1 cellular context compared by ENCODE assay signal in the genomic region with DNA sequence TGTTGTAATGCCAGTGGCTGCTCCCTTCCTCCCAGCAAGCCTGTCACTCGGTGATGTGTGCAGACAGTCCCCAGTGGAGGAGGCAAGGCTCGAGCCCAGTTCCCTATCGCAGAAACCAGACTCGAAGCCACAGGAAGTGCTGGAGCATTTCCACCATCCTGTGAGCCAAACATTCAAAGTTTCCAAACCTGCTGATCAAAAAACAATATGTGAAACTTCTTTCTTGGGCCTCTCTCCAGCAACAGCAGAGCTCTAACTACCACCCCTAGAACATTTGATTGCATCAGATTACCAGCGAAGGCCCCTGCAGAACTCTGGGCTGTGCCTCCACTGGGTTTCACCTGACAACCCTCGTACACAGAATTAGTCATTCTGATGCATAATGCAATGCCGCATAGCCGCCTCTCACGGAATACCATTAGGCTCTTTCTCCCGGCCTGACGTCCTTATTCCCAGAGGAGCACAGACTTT.
TF ChIP-seq lines count a peak whose summit lies in the region.

No MANE protein-coding gene starts in this region.

TF ChIP-seq in K562, 482 proteins besides CTCF, POLR2A, EP300 and RAD21 (continued from another document and continues in another):
- TF ChIP-seq ZNF639 (CRISPR knock-in tag; conservative IDR thresholded peaks at IDR 0.05 in 1 of 2, IDR thresholded peaks at IDR 0.05 in 1 of 2), result 0 out of 4 replicates have a peak, but pooled peaks of 1 of the 2 experiments have one; percentile 31
- TF ChIP-seq ZNF431 (CRISPR knock-in tag; IDR thresholded peaks at IDR 0.05), result no peak
- TF ChIP-seq NUFIP1 (IDR thresholded peaks at IDR 0.05; ENCODE audit: partially characterized antibody), result no peak
- TF ChIP-seq RERE (CRISPR knock-in tag; IDR thresholded peaks at IDR 0.05; ENCODE audit: borderline replicate concordance), result no peak
- no peak for TF ChIP-seq AFF4 (CRISPR knock-in tag; IDR thresholded peaks at IDR 0.05)
- peak; percentile 66 for TF ChIP-seq SMARCE1 (IDR thresholded peaks at IDR 0.05)
- TF ChIP-seq MCM3 (IDR thresholded peaks at IDR 0.05), result no peak
- 0 out of 2 replicates have a peak, but pooled peaks have one; percentile 14 for TF ChIP-seq CREM (IDR thresholded peaks at IDR 0.05; ENCODE audit: low read depth)
- no peak for TF ChIP-seq BCOR (IDR thresholded peaks at IDR 0.05)
- TF ChIP-seq RCOR1 (IDR thresholded peaks at IDR 0.05; ENCODE audit: borderline replicate concordance in 1 of 2, low read depth in 2 of 2, low read length in 2 of 2), result peak in 1 of 2 experiments; percentile 40; a peak in 1 of 4 replicates
- TF ChIP-seq BCL6 (CRISPR knock-in tag; IDR thresholded peaks at IDR 0.05), result no peak
- TF ChIP-seq BRCA1 (IDR thresholded peaks at IDR 0.05), result no peak
- no peak for TF ChIP-seq BRCA1 (CRISPR knock-in tag; IDR thresholded peaks at IDR 0.05)
- TF ChIP-seq, protein P1, sequence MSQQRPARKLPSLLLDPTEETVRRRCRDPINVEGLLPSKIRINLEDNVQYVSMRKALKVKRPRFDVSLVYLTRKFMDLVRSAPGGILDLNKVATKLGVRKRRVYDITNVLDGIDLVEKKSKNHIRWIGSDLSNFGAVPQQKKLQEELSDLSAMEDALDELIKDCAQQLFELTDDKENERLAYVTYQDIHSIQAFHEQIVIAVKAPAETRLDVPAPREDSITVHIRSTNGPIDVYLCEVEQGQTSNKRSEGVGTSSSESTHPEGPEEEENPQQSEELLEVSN (IDR thresholded peaks at IDR 0.05; ENCODE audit: borderline replicate concordance in 1 of 2, extremely low read depth in 1 of 2, insufficient read depth in 1 of 2, insufficient read length in 1 of 2, low read depth in 1 of 2, low read length in 1 of 2, poor library complexity in 1 of 2, severe bottlenecking in 1 of 2), result peak in 1 of 2 experiments; percentile 18
- peak; percentile 76 for TF ChIP-seq TEAD4 (IDR thresholded peaks at IDR 0.05; ENCODE audit: low read length)
- TF ChIP-seq TEAD4 (CRISPR knock-in tag; IDR thresholded peaks at IDR 0.05; ENCODE audit: borderline replicate concordance), result no peak
- TF ChIP-seq SOX6 (IDR thresholded peaks at IDR 0.05), result peak; percentile 60
- TF ChIP-seq, protein P2, sequence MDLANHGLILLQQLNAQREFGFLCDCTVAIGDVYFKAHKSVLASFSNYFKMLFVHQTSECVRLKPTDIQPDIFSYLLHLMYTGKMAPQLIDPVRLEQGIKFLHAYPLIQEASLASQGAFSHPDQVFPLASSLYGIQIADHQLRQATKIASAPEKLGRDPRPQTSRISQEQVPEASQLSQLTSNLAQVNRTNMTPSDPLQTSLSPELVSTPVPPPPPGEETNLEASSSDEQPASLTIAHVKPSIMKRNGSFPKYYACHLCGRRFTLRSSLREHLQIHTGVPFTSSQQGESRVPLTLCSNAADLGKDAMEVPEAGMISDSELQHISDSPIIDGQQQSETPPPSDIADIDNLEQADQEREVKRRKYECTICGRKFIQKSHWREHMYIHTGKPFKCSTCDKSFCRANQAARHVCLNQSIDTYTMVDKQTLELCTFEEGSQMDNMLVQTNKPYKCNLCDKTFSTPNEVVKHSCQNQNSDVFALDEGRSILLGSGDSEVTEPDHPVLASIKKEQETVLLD (IDR thresholded peaks at IDR 0.05), result no peak
- TF ChIP-seq, protein P3, sequence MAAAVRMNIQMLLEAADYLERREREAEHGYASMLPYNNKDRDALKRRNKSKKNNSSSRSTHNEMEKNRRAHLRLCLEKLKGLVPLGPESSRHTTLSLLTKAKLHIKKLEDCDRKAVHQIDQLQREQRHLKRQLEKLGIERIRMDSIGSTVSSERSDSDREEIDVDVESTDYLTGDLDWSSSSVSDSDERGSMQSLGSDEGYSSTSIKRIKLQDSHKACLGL (CRISPR knock-in tag; IDR thresholded peaks at IDR 0.05; ENCODE audit: borderline replicate concordance, poor library complexity, severe bottlenecking), result no peak
- no peak for TF ChIP-seq ZBTB7A (IDR thresholded peaks at IDR 0.05; ENCODE audit: borderline replicate concordance, control insufficient read depth, low read depth, low read length)
- no peak for TF ChIP-seq GTF2F1 (IDR thresholded peaks at IDR 0.05; ENCODE audit: low read depth, low read length)
- TF ChIP-seq ZNF146 (CRISPR knock-in tag; IDR thresholded peaks at IDR 0.05; ENCODE audit: unreplicated experiment), result no peak
- TF ChIP-seq TBL1XR1 (IDR thresholded peaks at IDR 0.05; ENCODE audit: low read length in 2 of 2), result no peak
- no peak for TF ChIP-seq SMARCC2 (IDR thresholded peaks at IDR 0.05; ENCODE audit: low read depth)
- TF ChIP-seq ZFP1 (CRISPR knock-in tag; IDR thresholded peaks at IDR 0.05), result no peak
- TF ChIP-seq RBFOX2 (IDR thresholded peaks at IDR 0.05; ENCODE audit: low read depth, low read length), result 0 out of 2 replicates have a peak, but pooled peaks have one; percentile 24
- 0 out of 2 replicates have a peak, but pooled peaks have one; percentile 36 for TF ChIP-seq PML (IDR thresholded peaks at IDR 0.05; ENCODE audit: low read length)
- TF ChIP-seq JUN (IDR thresholded peaks at IDR 0.05; ENCODE audit: borderline replicate concordance, low read depth, low read length), result no peak
- no peak for TF ChIP-seq JUN (CRISPR knock-in tag; IDR thresholded peaks at IDR 0.05; ENCODE audit: borderline replicate concordance)
- no peak for TF ChIP-seq HNRNPH1 (optimal IDR thresholded peaks at IDR 0.05; ENCODE audit: low read depth, low read length)
- 0 out of 2 replicates have a peak, but pooled peaks have one; percentile 65 for TF ChIP-seq SPI1 (IDR thresholded peaks at IDR 0.05; ENCODE audit: borderline replicate concordance, low read depth, low read length)
- peak; percentile 82 for TF ChIP-seq FOSL1 (tag; conservative IDR thresholded peaks at IDR 0.05)
- TF ChIP-seq HOXB6 (CRISPR knock-in tag; IDR thresholded peaks at IDR 0.05; ENCODE audit: borderline replicate concordance), result no peak
- peak; percentile 35 to 64; a peak in 3 of 4 replicates for TF ChIP-seq TRIM24 (IDR thresholded peaks at IDR 0.05)
- no peak for TF ChIP-seq MAFK (IDR thresholded peaks at IDR 0.05; ENCODE audit: low read length)
- TF ChIP-seq TAL1 (IDR thresholded peaks at IDR 0.05), result peak; percentile 63
- TF ChIP-seq OTX1 (CRISPR knock-in tag; IDR thresholded peaks at IDR 0.05), result no peak
- peak; percentile 56 for TF ChIP-seq CEBPB (tag; IDR thresholded peaks at IDR 0.05)
- TF ChIP-seq MCM2 (IDR thresholded peaks at IDR 0.05; ENCODE audit: low read depth), result no peak
- peak; percentile 24; the same call in 1 of the 2 replicates for TF ChIP-seq NFIC (IDR thresholded peaks at IDR 0.05)
- no peak for TF ChIP-seq ZNF224 (CRISPR knock-in tag; IDR thresholded peaks at IDR 0.05)
- no peak for TF ChIP-seq ID3 (CRISPR knock-in tag; IDR thresholded peaks at IDR 0.05)
- no peak for TF ChIP-seq ID3 (tag; IDR thresholded peaks at IDR 0.05)
- no peak for TF ChIP-seq NR2F6 (CRISPR knock-in tag; IDR thresholded peaks at IDR 0.05)
- TF ChIP-seq KAT8 (IDR thresholded peaks at IDR 0.05; ENCODE audit: low read depth), result no peak
- TF ChIP-seq SRSF1 (IDR thresholded peaks at IDR 0.05; ENCODE audit: low read depth, low read length), result no peak
- no peak for TF ChIP-seq ARHGAP35 (IDR thresholded peaks at IDR 0.05; ENCODE audit: partially characterized antibody)
- TF ChIP-seq ZNF75A (CRISPR knock-in tag; IDR thresholded peaks at IDR 0.05), result no peak
- TF ChIP-seq KDM5B (IDR thresholded peaks at IDR 0.05; ENCODE audit: insufficient replicate concordance, low read depth, low read length), result no peak
- no peak for TF ChIP-seq ZNF436 (CRISPR knock-in tag; IDR thresholded peaks at IDR 0.05)
- no peak for TF ChIP-seq ZNF444 (CRISPR knock-in tag; IDR thresholded peaks at IDR 0.05)
- peak; percentile 51; the same call in 1 of the 2 replicates for TF ChIP-seq CBFA2T2 (conservative IDR thresholded peaks at IDR 0.05)
- TF ChIP-seq, protein P4, sequence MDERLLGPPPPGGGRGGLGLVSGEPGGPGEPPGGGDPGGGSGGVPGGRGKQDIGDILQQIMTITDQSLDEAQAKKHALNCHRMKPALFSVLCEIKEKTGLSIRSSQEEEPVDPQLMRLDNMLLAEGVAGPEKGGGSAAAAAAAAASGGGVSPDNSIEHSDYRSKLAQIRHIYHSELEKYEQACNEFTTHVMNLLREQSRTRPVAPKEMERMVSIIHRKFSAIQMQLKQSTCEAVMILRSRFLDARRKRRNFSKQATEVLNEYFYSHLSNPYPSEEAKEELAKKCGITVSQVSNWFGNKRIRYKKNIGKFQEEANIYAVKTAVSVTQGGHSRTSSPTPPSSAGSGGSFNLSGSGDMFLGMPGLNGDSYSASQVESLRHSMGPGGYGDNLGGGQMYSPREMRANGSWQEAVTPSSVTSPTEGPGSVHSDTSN (CRISPR knock-in tag; IDR thresholded peaks at IDR 0.05; ENCODE audit: low read depth), result no peak
- TF ChIP-seq, protein P4 (tag; conservative IDR thresholded peaks at IDR 0.05; ENCODE audit: low read depth), result no peak
